26 cellular contexts compared by ENCODE assay signal in genomic region chr10:131237991-131238651, GRCh38.
"Had no signal": no experiment of that assay in that cellular context is flagged by ENCODE, and none has a peak within 500 bp of the region (broad histone marks: within the 10 kb centered on the region; RNA-seq: fewer than 3 reads in every experiment).

No MANE protein-coding gene starts in this region.

- H3K4me3 ChIP-seq: PC-9, SJCRH30, SK-N-MC had no signal

- H3K27me3 ChIP-seq: SJCRH30 had no signal

- H3K4me2 ChIP-seq: PC-9 had no signal

- FAIRE-seq: RCC 7860 had no signal

- DNase-seq: MM.1S, MV-4-11, NCI-H1092, NCI-H1105, NCI-H1417 treated with DMSO at 0.1 percent for 48 hours, NCI-H1694 treated with DMSO at 0.1 percent for 48 hours, NCI-H187 treated with DMSO at 0.1 percent for 48 hours, NCI-H2029, NCI-H2081, NCI-H2227 treated with DMSO at 0.1 percent for 48 hours, NCI-H345, NCI-H446, NCI-H510A treated with DMSO at 0.1 percent for 48 hours, NCI-H524 treated with DMSO at 0.1 percent for 48 hours, NCI-H526 treated with DMSO at 0.1 percent for 48 hours, NCI-H774, PC-9, SHP77, SIG-M5, SJCRH30 had no signal

- ATAC-seq: Panc1, Right ventricle myocardium inferior, SK-N-SH treated with all-trans-retinoic acid at 6 μM for 48 hours had no signal

- H3K4me1 ChIP-seq: SJCRH30 had no signal

- H2AFZ ChIP-seq: PC-9 had no signal

- H3K36me3 ChIP-seq: SJCRH30 had no signal

- H3K27ac ChIP-seq: PC-9, RWPE1, SJCRH30, SK-N-MC had no signal

- H3K9me3 ChIP-seq: SJCRH30 had no signal
